ENCODE assay signal across 19 cellular contexts in the genomic region with DNA sequence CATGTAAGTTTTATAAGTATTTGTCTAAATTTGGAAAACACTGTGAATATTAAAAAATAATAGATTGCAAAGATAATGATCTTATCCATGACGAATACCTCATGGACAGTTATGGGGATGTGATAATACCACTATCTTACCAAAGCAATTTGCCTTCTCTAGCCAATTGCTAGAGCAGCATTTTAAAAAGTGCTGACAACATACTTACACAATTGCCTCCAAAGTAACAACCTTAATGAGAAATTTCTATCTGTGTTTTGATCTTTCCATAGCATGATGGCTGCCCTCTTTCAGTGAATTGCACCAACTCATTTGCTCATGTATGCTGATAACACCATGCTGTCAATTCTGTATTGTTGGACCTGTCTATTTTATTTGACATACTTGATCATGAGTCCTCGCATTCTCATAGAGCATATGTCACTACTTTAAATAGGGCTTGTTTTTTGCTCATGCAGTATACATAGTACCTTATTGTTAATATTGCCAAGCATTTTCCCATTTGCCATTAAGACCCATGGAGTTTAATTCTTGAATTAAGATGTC.
"Had no signal": no experiment of that assay in that cellular context is flagged by ENCODE, and none has a peak within 500 bp of the region (broad histone marks: within the 10 kb centered on the region; RNA-seq: fewer than 3 reads in every experiment).

No MANE protein-coding gene starts in this region.

- H3K27me3 ChIP-seq: colonic mucosa, esophagus muscularis mucosa, foreskin keratinocyte, gastroesophageal sphincter, heart left ventricle, left lung had no signal

- H3K4me1 ChIP-seq: colonic mucosa, esophagus muscularis mucosa, foreskin keratinocyte, gastroesophageal sphincter, heart left ventricle, left lung, lower lobe of right lung had no signal

- ATAC-seq: foreskin keratinocyte, gastroesophageal sphincter, heart left ventricle, left cardiac atrium, left lung, left ventricle myocardium superior, lower lobe of right lung, mucosa of descending colon had no signal

- DNase-seq: colonic mucosa; cortex of kidney; effector memory CD4-positive, alpha-beta T cell; foreskin keratinocyte; heart left ventricle; hippocampal formation; left cardiac atrium; left lung; left ventricle myocardium superior; lower lobe of right lung; mesenchymal stem cell; mucosa of descending colon; naive B cell had no signal

- FAIRE-seq: endothelial cell of umbilical vein, frontal cortex, islet of Langerhans, keratinocyte had no signal

- H3K27ac ChIP-seq: colonic mucosa, esophagus muscularis mucosa, foreskin keratinocyte, gastroesophageal sphincter, heart left ventricle, left lung, lower lobe of right lung had no signal

- H3K4me3 ChIP-seq: colonic mucosa, esophagus muscularis mucosa, gastroesophageal sphincter, heart left ventricle, left lung, lower lobe of right lung, mucosa of descending colon had no signal

- H3K9me3 ChIP-seq: colonic mucosa, esophagus muscularis mucosa, gastroesophageal sphincter, heart left ventricle, left lung, lower lobe of right lung, mucosa of descending colon had no signal

- H3K36me3 ChIP-seq: colonic mucosa, esophagus muscularis mucosa, gastroesophageal sphincter, heart left ventricle, left lung, lower lobe of right lung had no signal
